8 cellular contexts compared by ENCODE assay signal in the genomic region with DNA sequence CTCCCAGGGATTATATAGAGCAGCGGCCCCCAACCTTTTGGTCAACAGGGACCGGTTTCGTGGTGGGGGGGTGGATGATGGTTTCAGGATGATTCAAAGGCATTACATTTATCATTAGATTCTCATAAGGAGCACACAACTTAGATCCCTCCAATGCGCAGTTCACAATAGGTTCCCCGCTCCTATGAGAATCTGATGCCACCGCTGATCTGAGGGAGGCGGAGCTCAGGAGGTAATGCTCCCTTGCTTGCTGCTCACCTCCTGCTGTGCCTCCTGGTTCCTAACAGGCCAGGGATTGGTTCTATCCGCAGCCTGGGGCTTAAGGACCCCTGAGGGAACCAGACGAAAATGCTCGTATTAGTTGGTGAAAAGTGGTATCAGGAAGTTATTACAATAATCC. TPM values are rescaled to one million over a fixed set of nuclear protein-coding genes. Genes with fewer than 3 reads are reported as not detected.
DNase-seq lines count a peak whose midpoint lies in the region; ATAC-seq and TF ChIP-seq lines count a peak whose summit lies in the region.

No MANE protein-coding gene starts in this region.

- H3K4me1 ChIP-seq in heart left ventricle (peaks cover 0 to 26% (median 15%) of the 10 kb centered on the region in 12 donors), esophagus squamous epithelium (peaks cover 0 to 45% (median 17%) of the 10 kb centered on the region in 3 donors), vagina (peaks cover 34% of the 10 kb centered on the region)

- intact Hi-C loops in heart left ventricle (cut with DNase I), result no loop called here
- intact Hi-C loops in cardiac septum (cut with DNase I), result no loop called here
- intact Hi-C loops in esophagus squamous epithelium (cut with DNase I), result no loop called here
- intact Hi-C loops in vagina (cut with DNase I), result no loop called here
- intact Hi-C loops in posterior vena cava (cut with DNase I), result no loop called here

- peak overlapping the region in 10 of 12 donors; percentile 86 to 97 (median 93) for H3K27ac ChIP-seq in heart left ventricle
- H3K27ac ChIP-seq in esophagus squamous epithelium, result peak overlapping the region; percentile 93 to 97 (median 96)
- H3K27ac ChIP-seq in vagina, result peak overlapping the region; percentile 79

- TF ChIP-seq POLR2A in heart left ventricle (IDR thresholded peaks at IDR 0.05), result no peak
- no peak for TF ChIP-seq POLR2A in esophagus squamous epithelium (IDR thresholded peaks at IDR 0.05)
- no peak for TF ChIP-seq POLR2A in vagina (IDR thresholded peaks at IDR 0.05)

- H3K4me3 ChIP-seq in heart left ventricle, result peak overlapping the region; percentile 71 to 98 (median 90)
- H3K4me3 ChIP-seq in esophagus squamous epithelium, result peak overlapping the region; percentile 89 to 98 (median 93)
- peak overlapping the region; percentile 60 to 87 for H3K4me3 ChIP-seq in vagina

- H3K36me3 ChIP-seq in heart left ventricle (peaks cover 0 to 13% (median 7%) of the 10 kb centered on the region in 9 donors), esophagus squamous epithelium (peaks cover 0 to 17% (median 0%) of the 10 kb centered on the region in 3 donors), vagina (peaks cover 0 to 6% of the 10 kb centered on the region in 2 donors)

- ATAC-seq in heart left ventricle, result peak in 1 of 4 donors; percentile 7

- DNase-seq in heart left ventricle (no peak), cardiac septum (ENCODE audit: low spot score) (no peak), NCI-H446 (lab: John Stamatoyannopoulos, UW) (peak; percentile 49 to 85), esophagus squamous epithelium (lab: John Stamatoyannopoulos, UW) (no peak), nucleus accumbens (lab: John Stamatoyannopoulos, UW) (peak in 32 of 56 donors; percentile 3 to 70 (median 22)), vagina (ENCODE audit: extremely low spot score in 2 of 2) (no peak), posterior vena cava (ENCODE audit: low spot score) (no peak)
- DNase-seq in activated CD4-positive, alpha-beta T cell treated with anti-CD3 and anti-CD28 coated beads, Interleukin-2, amount 50 U/mL, for 48 hours, result peak; percentile 51 to 61

- WGBS in heart left ventricle, 4 donors, result 5 to 10% (median 8%) methylated on average over 10 of the region's 10 CpGs
- WGBS in esophagus squamous epithelium, 2 donors, result 0 to 12% methylated on average over 6 to 8 of the region's 10 CpGs

- H3K27me3 ChIP-seq in heart left ventricle (no peaks in the 10 kb centered on the region), esophagus squamous epithelium (no peaks in the 10 kb centered on the region), vagina (no peaks in the 10 kb centered on the region)

- H3K9me3 ChIP-seq in heart left ventricle, result peaks cover 0 to 14% (median 0%) of the 10 kb centered on the region in 12 donors
- H3K9me3 ChIP-seq in esophagus squamous epithelium, result peaks cover 0 to 8% (median 3%) of the 10 kb centered on the region in 3 donors
- no peaks in the 10 kb centered on the region for H3K9me3 ChIP-seq in vagina

- TF ChIP-seq CTCF in heart left ventricle (IDR thresholded peaks at IDR 0.05), result no peak
- TF ChIP-seq CTCF in esophagus squamous epithelium (IDR thresholded peaks at IDR 0.05), result no peak
- TF ChIP-seq CTCF in vagina (IDR thresholded peaks at IDR 0.05), result no peak

RNA-seq across cellular contexts. Expression of gene HACD2, which starts 1.3 kb away (rescaled TPM):
- total RNA-seq in heart left ventricle (10 to 100 TPM in 4 of 9 donors, 1 to 10 TPM in 5; 8.8 to 23.3 (median 9.7) TPM), cardiac septum (12.3 TPM), esophagus squamous epithelium (10 to 100 TPM; 28.4 to 46.6 (median 34.9) TPM), vagina (26.3 TPM), posterior vena cava (10 to 100 TPM; 16.5 to 19.9 TPM)
- 10 to 100 TPM in 1 of 2 donors, 1 to 10 TPM in 1; 5.6 to 17.1 TPM for polyA plus RNA-seq in heart left ventricle

Comparison
In these comparisons a context has a peak if more than half of its experiments do, and no peak if none do; other contexts are left out.
1. DNase-seq: peak in NCI-H446 (2 of 2), activated CD4-positive, alpha-beta T cell treated with anti-CD3 and anti-CD28 coated beads, Interleukin-2, amount 50 U/mL, for 48 hours (2 of 2) and nucleus accumbens (32 of 56); none in heart left ventricle (0 of 5), cardiac septum (single experiment), esophagus squamous epithelium (single experiment), vagina (0 of 2) and posterior vena cava (single experiment).
2. Peak in every context shown above with its lines, with median percentiles within 50 percentile points of each other: H3K27ac ChIP-seq and H3K4me3 ChIP-seq.